Comparison of ENCODE assay signal across 26 cellular contexts in the genomic region with DNA sequence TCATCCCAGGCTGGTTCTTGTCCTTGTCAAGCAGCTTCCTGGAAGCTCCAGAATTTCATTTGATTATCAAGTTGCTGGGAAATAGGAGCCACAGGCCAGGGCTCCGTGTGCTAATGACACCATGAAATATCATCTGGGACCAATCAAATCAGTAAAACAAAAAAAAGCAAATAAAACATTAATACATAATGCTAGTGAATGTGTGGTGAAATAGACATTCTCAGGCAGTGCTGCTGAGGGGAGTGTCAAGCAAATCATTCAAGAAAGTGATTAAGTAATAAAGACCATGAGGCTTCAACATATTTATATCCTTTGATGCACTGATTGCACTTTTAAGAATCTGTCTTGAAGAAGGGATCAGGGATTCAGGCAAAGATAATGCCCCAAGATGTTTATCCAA.
"Had no signal": no experiment of that assay in that cellular context is flagged by ENCODE, and none has a peak within 500 bp of the region (broad histone marks: within the 10 kb centered on the region; RNA-seq: fewer than 3 reads in every experiment).

No MANE protein-coding gene starts in this region.

- H3K4me1 ChIP-seq: esophagus squamous epithelium, gastrocnemius medialis, heart right ventricle, left lung, lower lobe of right lung had no signal

- FAIRE-seq: endometrium, islet of Langerhans, keratinocyte had no signal

- H3K9me3 ChIP-seq: esophagus squamous epithelium, gastrocnemius medialis, left lung, lower lobe of right lung, mucosa of descending colon had no signal

- H3K4me3 ChIP-seq: esophagus squamous epithelium, gastrocnemius medialis, heart right ventricle, left lung, lower lobe of right lung, mucosa of descending colon had no signal

- H3K27me3 ChIP-seq: gastrocnemius medialis had no signal

- H3K27ac ChIP-seq: epithelial cell of prostate, esophagus squamous epithelium, gastrocnemius medialis, heart right ventricle, left lung, lower lobe of right lung had no signal

- ATAC-seq: effector memory CD8-positive, alpha-beta T cell; esophagus mucosa; gastrocnemius medialis; heart right ventricle; left cardiac atrium; left lung; left ventricle myocardium superior; lower lobe of right lung; mucosa of descending colon had no signal

- H3K27ac Mint-ChIP-seq: dendritic cell treated with granulocyte-macrophage colony-stimulating factor and Interleukin-4, amounts not matched to agents 40 ng/mL and 50 ng/mL, for 4 days; effector memory CD8-positive, alpha-beta T cell; endodermal cell; mesothelial cell of epicardium had no signal

- H3K36me3 ChIP-seq: esophagus squamous epithelium, gastrocnemius medialis, heart right ventricle, left lung, lower lobe of right lung had no signal

- DNase-seq: cortex of kidney; effector CD8-positive, alpha-beta T cell; effector memory CD8-positive, alpha-beta T cell; erythroblast; esophagus squamous epithelium; foreskin fibroblast; foreskin melanocyte; gastrocnemius medialis; glutamatergic neuron; heart right ventricle; hippocampal formation; left cardiac atrium; left lung; left ventricle myocardium superior; lower lobe of right lung; mesenchymal stem cell; mucosa of descending colon; naive B cell had no signal

- H3K9me3 Mint-ChIP-seq: dendritic cell treated with granulocyte-macrophage colony-stimulating factor and Interleukin-4, amounts not matched to agents 40 ng/mL and 50 ng/mL, for 4 days; mesothelial cell of epicardium had no signal

- H3K36me3 Mint-ChIP-seq: mesothelial cell of epicardium had no signal

- H3K4me3 Mint-ChIP-seq: dendritic cell treated with granulocyte-macrophage colony-stimulating factor and Interleukin-4, amounts not matched to agents 40 ng/mL and 50 ng/mL, for 4 days; effector memory CD8-positive, alpha-beta T cell; endodermal cell; mesothelial cell of epicardium; naive B cell had no signal

- H3K4me1 Mint-ChIP-seq: naive B cell had no signal
